ENCODE assay signal across 21 cellular contexts in the genomic region with DNA sequence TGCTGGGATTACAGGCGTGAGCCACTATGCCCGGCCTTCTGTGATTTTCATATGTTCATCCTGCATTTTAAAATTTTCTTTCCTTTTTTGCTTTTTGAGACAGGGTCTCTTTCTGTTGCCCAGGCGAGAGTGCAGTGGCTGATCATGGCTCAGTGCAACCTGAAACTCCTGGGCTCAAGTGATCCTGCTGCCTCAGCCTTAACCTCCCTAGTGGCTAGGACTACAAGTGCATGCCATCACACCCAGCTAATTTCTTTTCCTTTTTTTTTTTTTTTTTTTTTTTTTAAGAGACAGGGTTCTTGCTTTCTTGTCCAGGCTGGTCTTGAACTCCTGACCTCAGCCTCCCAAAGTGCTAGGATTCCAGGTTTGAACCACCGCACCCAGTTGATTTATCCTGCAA. TPM values are rescaled to one million over a fixed set of nuclear protein-coding genes. Genes with fewer than 3 reads are reported as not detected.
DNase-seq lines count a peak whose midpoint lies in the region; ATAC-seq and TF ChIP-seq lines count a peak whose summit lies in the region.
"Had no signal": no experiment of that assay in that cellular context is flagged by ENCODE, and none has a peak within 500 bp of the region (broad histone marks: within the 10 kb centered on the region; RNA-seq: fewer than 3 reads in every experiment).

No MANE protein-coding gene starts in this region.

- peaks cover 3% of the 10 kb centered on the region for H3K27me3 Mint-ChIP-seq in endodermal cell (ENCODE audit: insufficient read depth)
- no peaks in the 10 kb centered on the region for H3K27me3 Mint-ChIP-seq in mesothelial cell of epicardium (ENCODE audit: low read depth)

- no peaks in the 10 kb centered on the region for H3K36me3 ChIP-seq in endodermal cell (ENCODE audit: control insufficient read depth, insufficient read depth, low read length)
- H3K36me3 ChIP-seq in mesenchymal stem cell (ENCODE audit: control insufficient read depth in 1 of 2, insufficient read depth in 2 of 2, low read depth in 1 of 2, low read length in 2 of 2) = no peaks in the 10 kb centered on the region

- WGBS in endodermal cell (ENCODE audit: insufficient coverage in 1 of 2, insufficient read length in 1 of 2), 2 experiments = 90 to 92% methylated on average over 2 to 4 of the region's 4 CpGs
- WGBS in mesenchymal stem cell = 77% methylated on average over 4 of the region's 4 CpGs

- H3K9me3 Mint-ChIP-seq in endodermal cell (peaks cover 3% of the 10 kb centered on the region), mesothelial cell of epicardium (peaks cover 5% of the 10 kb centered on the region)
- H3K9me3 Mint-ChIP-seq: CD14-positive monocyte had no signal

- H2BK120ac ChIP-seq in mesenchymal stem cell (ENCODE audit: low read depth, low read length) = no peak overlapping the region

- H3K18ac ChIP-seq in mesenchymal stem cell (ENCODE audit: low read depth in 1 of 2, low read length in 2 of 2) = no peak overlapping the region

- no peaks in the 10 kb centered on the region for H3K79me1 ChIP-seq in mesenchymal stem cell (replicated peaks; ENCODE audit: low read length, poor library complexity, severe bottlenecking)

- POLR2A ChIA-PET in HEK293T (lab: Yijun Ruan, JAX) = no interaction called here

- H3K27me3 ChIP-seq in endodermal cell (ENCODE audit: control insufficient read depth, insufficient read depth, low read length, poor library complexity, severe bottlenecking) = no peaks in the 10 kb centered on the region
- peaks cover 0 to 13% of the 10 kb centered on the region in 2 experiments for H3K27me3 ChIP-seq in mesenchymal stem cell (ENCODE audit: control insufficient read depth in 1 of 2, insufficient read depth in 1 of 2, low read length in 2 of 2)

- H3K4me1 ChIP-seq in endodermal cell (ENCODE audit: control insufficient read depth, insufficient read depth, low read length) (no peaks in the 10 kb centered on the region), mesenchymal stem cell (ENCODE audit: control insufficient read depth, insufficient read depth, low read depth, low read length) (no peaks in the 10 kb centered on the region)

- H3K4me2 ChIP-seq in mesenchymal stem cell (ENCODE audit: low read length, poor library complexity, severe bottlenecking) = no peak overlapping the region

- H3K4me1 Mint-ChIP-seq in endodermal cell (no peaks in the 10 kb centered on the region), mesothelial cell of epicardium (peaks cover 27% of the 10 kb centered on the region)
- H3K4me1 Mint-ChIP-seq: CD14-positive monocyte had no signal

- no peak overlapping the region for H3K27ac ChIP-seq in endodermal cell (ENCODE audit: low read depth, low read length)
- no peak overlapping the region for H3K27ac ChIP-seq in mesenchymal stem cell (ENCODE audit: low read length, poor library complexity, severe bottlenecking)
- H3K27ac ChIP-seq: SK-N-MC had no signal

- H3K4me3 Mint-ChIP-seq in endodermal cell (no peak overlapping the region), mesothelial cell of epicardium (no peak overlapping the region)
- H3K4me3 Mint-ChIP-seq: CD14-positive monocyte had no signal

- H3K9ac ChIP-seq in endodermal cell (ENCODE audit: extremely low read depth, low read length, poor library complexity, severe bottlenecking) = no peak overlapping the region
- H3K9ac ChIP-seq in mesenchymal stem cell (ENCODE audit: low read length) = no peak overlapping the region

- no peak overlapping the region for H4K8ac ChIP-seq in mesenchymal stem cell (ENCODE audit: low read length)

- H3K9me3 ChIP-seq in endodermal cell (ENCODE audit: control insufficient read depth, low read length) (no peaks in the 10 kb centered on the region), mesenchymal stem cell (ENCODE audit: control insufficient read depth, low read length) (no peaks in the 10 kb centered on the region)

- no peak overlapping the region for H3K4ac ChIP-seq in mesenchymal stem cell (ENCODE audit: low read depth in 1 of 2, low read length in 2 of 2)

- TF ChIP-seq CTCF in endodermal cell (conservative IDR thresholded peaks at IDR 0.05) (peak; percentile 58), mesothelial cell of epicardium (IDR thresholded peaks at IDR 0.05; ENCODE audit: unreplicated experiment) (peak; percentile 18)

- H2AFZ ChIP-seq in mesenchymal stem cell (ENCODE audit: low read depth, low read length) = no peak overlapping the region

- no peak overlapping the region for H2BK12ac ChIP-seq in mesenchymal stem cell (ENCODE audit: low read length in 2 of 2)

- H3K4me3 ChIP-seq in endodermal cell (ENCODE audit: low read length) (no peak overlapping the region), mesenchymal stem cell (ENCODE audit: insufficient read depth in 1 of 2, low read depth in 1 of 2, low read length in 2 of 2) (no peak overlapping the region)
- H3K4me3 ChIP-seq: SK-N-MC had no signal

- no peak overlapping the region for H2AK5ac ChIP-seq in mesenchymal stem cell (ENCODE audit: low read length, severe bottlenecking)

- no peak overlapping the region for H2BK15ac ChIP-seq in mesenchymal stem cell (ENCODE audit: low read depth, poor library complexity, severe bottlenecking)

- DNase-seq in ELF-1 (ENCODE audit: low read depth, low spot score) (peak; percentile 11), HEK293T (ENCODE audit: extremely low spot score) (no peak), endodermal cell (peak; percentile 69), mesothelial cell of epicardium (ENCODE audit: low spot score in 2 of 2, unreplicated experiment in 2 of 2) (no peak), mesenchymal stem cell (no peak), SKM-1 treated with dmso at 0.1 percent for 144 hours (lab: John Stamatoyannopoulos, UW; ENCODE audit: unreplicated experiment) (no peak)
- DNase-seq: ACHN, AML-193, DMS153, EL, GOT3, Kasumi-1, MM.1S, NCI-H1092 treated with DMSO at 0.1 percent for 48 hours, NCI-H1694, NCI-H2227 treated with DMSO at 0.1 percent for 48 hours, NCI-H524 treated with DMSO at 0.1 percent for 48 hours, Right ventricle myocardium superior had no signal

- H3K23ac ChIP-seq in mesenchymal stem cell (ENCODE audit: low read length in 2 of 2) = no peak overlapping the region

- no peak overlapping the region for H3K14ac ChIP-seq in mesenchymal stem cell (ENCODE audit: low read length in 2 of 2)

- CTCF ChIA-PET in HEK293T (lab: Yijun Ruan, JAX) = no interaction called here

- H4K91ac ChIP-seq in mesenchymal stem cell (ENCODE audit: low read length) = no peak overlapping the region

- H3K36me3 Mint-ChIP-seq in endodermal cell (ENCODE audit: low read depth) = no peaks in the 10 kb centered on the region
- no peaks in the 10 kb centered on the region for H3K36me3 Mint-ChIP-seq in mesothelial cell of epicardium
- H3K36me3 Mint-ChIP-seq: CD14-positive monocyte had no signal

- H3K27ac Mint-ChIP-seq in endodermal cell (no peak overlapping the region), mesothelial cell of epicardium (peak overlapping the region; percentile 34)
- H3K27ac Mint-ChIP-seq: CD14-positive monocyte had no signal

- ATAC-seq in GM18873 (IDR thresholded peaks at IDR 0.05; ENCODE audit: low FRiP score, unreplicated experiment) = no peak

- H2BK5ac ChIP-seq in mesenchymal stem cell (ENCODE audit: low read depth, low read length, poor library complexity, severe bottlenecking) = no peak overlapping the region

TF ChIP-seq in HEK293T, 16 proteins besides CTCF, POLR2A, EP300 and RAD21:
- TF ChIP-seq ZNF384 (IDR thresholded peaks at IDR 0.05) = peak; percentile 80
- no peak for TF ChIP-seq FOXK2 (IDR thresholded peaks at IDR 0.05)

RNA-seq across cellular contexts. Expression of gene WT1, which starts 54.1 kb away (rescaled TPM):
- total RNA-seq in endodermal cell (under 1 TPM in 1 of 2 donors, not detected in 1; 0.51 TPM), mesothelial cell of epicardium (122 to 131 TPM (median 125 TPM) in 3 replicates)
- polyA plus RNA-seq in endodermal cell (2013, experiment 1 of 2) = 0.11 TPM
- polyA plus RNA-seq in endodermal cell (2013, experiment 2 of 2) = not detected
- 0.14 TPM for polyA plus RNA-seq in mesenchymal stem cell (2013, experiment 1 of 2)
- polyA plus RNA-seq in mesenchymal stem cell (2013, experiment 2 of 2) = 0.15 TPM
- polyA plus RNA-seq: CD14-positive monocyte had no signal

Comparison
In these comparisons a context has a peak if more than half of its experiments do, and no peak if none do; other contexts are left out.
1. DNase-seq: peak in ELF-1 (single experiment) and endodermal cell (single experiment); none in HEK293T (single experiment), mesothelial cell of epicardium (0 of 2), mesenchymal stem cell (single experiment) and SKM-1 treated with dmso at 0.1 percent for 144 hours (single experiment).
2. RNA of gene WT1, which starts 54.1 kb away (total RNA-seq): 122 to 131 TPM in mesothelial cell of epicardium; 0.51 TPM in endodermal cell; every median in the first group is over 10 times any median in the second.